In the genomic region with DNA sequence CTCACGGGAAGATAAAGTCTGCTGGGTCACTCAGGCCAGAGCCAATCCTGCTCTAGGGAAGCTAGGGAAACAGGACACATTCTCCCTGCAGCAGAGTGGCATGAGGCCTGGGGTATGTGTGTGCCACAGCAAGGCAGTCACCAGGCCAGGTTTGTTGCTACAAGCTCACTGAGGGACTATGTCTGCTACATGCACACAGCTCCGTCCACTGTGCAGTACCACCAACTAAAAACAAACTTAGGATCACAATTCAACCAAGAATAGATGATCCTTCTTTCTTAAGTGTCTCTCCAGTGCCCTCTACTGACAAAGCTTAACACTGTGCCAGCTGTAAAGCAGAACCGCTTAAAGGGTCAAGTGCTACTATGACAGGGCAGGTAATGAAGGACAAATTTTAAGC, we compare ENCODE assay signal across 9 cellular contexts.
DNase-seq lines count a peak whose midpoint lies in the region; ATAC-seq and TF ChIP-seq lines count a peak whose summit lies in the region.
"Had no signal": no experiment of that assay in that cellular context is flagged by ENCODE, and none has a peak within 500 bp of the region (broad histone marks: within the 10 kb centered on the region; RNA-seq: fewer than 3 reads in every experiment).

No MANE protein-coding gene starts in this region.

- WGBS in iPS DF 6.9 (ENCODE audit: insufficient coverage, insufficient read length) = no CpG with 5 or more reads among the region's 3 CpGs

- H3K9me3 Mint-ChIP-seq in activated T-cell treated with anti-CD3 and anti-CD28 coated beads, Interleukin-2, amount 50 U/mL, for 72 hours = no peaks in the 10 kb centered on the region

- H3K27me3 ChIP-seq in iPS DF 6.9 (ENCODE audit: control insufficient read depth, insufficient read depth, low read length) = no peaks in the 10 kb centered on the region

- ATAC-seq in HG02759 (IDR thresholded peaks at IDR 0.05; ENCODE audit: unreplicated experiment) = peak; percentile 84
- ATAC-seq in activated T-cell treated with anti-CD3 and anti-CD28 coated beads, Interleukin-2, amount 50 U/mL, for 72 hours (replicated peaks in 1 of 2) = peak; percentile 71 to 79

- POLR2A ChIA-PET in HEK293T (lab: Yijun Ruan, JAX) = no interaction called here

- H3K36me3 Mint-ChIP-seq in activated T-cell treated with anti-CD3 and anti-CD28 coated beads, Interleukin-2, amount 50 U/mL, for 72 hours (ENCODE audit: insufficient read depth in 2 of 2) = no peaks in the 10 kb centered on the region

- H3K27ac Mint-ChIP-seq in activated T-cell treated with anti-CD3 and anti-CD28 coated beads, Interleukin-2, amount 50 U/mL, for 72 hours = no peak overlapping the region

- no peaks in the 10 kb centered on the region for H3K4me1 Mint-ChIP-seq in activated T-cell treated with anti-CD3 and anti-CD28 coated beads, Interleukin-2, amount 50 U/mL, for 72 hours (ENCODE audit: low read depth)

- no peak overlapping the region for H3K4me3 ChIP-seq in iPS DF 6.9 (ENCODE audit: low read length)

- no peaks in the 10 kb centered on the region for H3K9me3 ChIP-seq in iPS DF 6.9 (ENCODE audit: control insufficient read depth, insufficient read depth, low read length)

- H3K4me3 Mint-ChIP-seq in activated T-cell treated with anti-CD3 and anti-CD28 coated beads, Interleukin-2, amount 50 U/mL, for 72 hours = no peak overlapping the region

- CTCF ChIA-PET in HEK293T (lab: Yijun Ruan, JAX) = interaction anchor here (0.6 kb wide), 2 partner anchors 159 to 189 kb away, joined by 3 read pairs; no protein-coding TSS in a partner anchor

- DNase-seq in activated CD8-positive, alpha-beta memory T cell treated with anti-CD3 and anti-CD28 coated beads for 24 hours = peak; percentile 57
- no peak for DNase-seq in activated CD8-positive, alpha-beta memory T cell treated with anti-CD3 and anti-CD28 coated beads, Interleukin-2, amount 50 U/mL, for 48 hours
- DNase-seq in NCI-H460 (ENCODE audit: extremely low read depth, low read depth) (peak; percentile 8), iPS DF 6.9 (ENCODE audit: low read depth, low spot score) (peak; percentile 29), NCI-H1048 (lab: John Stamatoyannopoulos, UW) (no peak), HEK293T (ENCODE audit: extremely low spot score) (no peak)
- DNase-seq in activated T-cell treated with anti-CD3 and anti-CD28 coated beads, Interleukin-2, amount 50 U/mL, for 72 hours = peak; percentile 19 to 25

- no peak overlapping the region for H3K27ac ChIP-seq in iPS DF 6.9 (ENCODE audit: low read length)
- H3K27ac ChIP-seq: epithelial cell of prostate had no signal

- no peaks in the 10 kb centered on the region for H3K27me3 Mint-ChIP-seq in activated T-cell treated with anti-CD3 and anti-CD28 coated beads, Interleukin-2, amount 50 U/mL, for 72 hours (ENCODE audit: low read depth)

- no peaks in the 10 kb centered on the region for H3K36me3 ChIP-seq in iPS DF 6.9 (ENCODE audit: control insufficient read depth, insufficient read depth, low read length)

- no peaks in the 10 kb centered on the region; the same call in 1 of the 2 replicates for H3K4me1 ChIP-seq in iPS DF 6.9 (ENCODE audit: control insufficient read depth, insufficient read depth, low read length)

TF ChIP-seq in HEK293T, 16 proteins besides CTCF, POLR2A, EP300 and RAD21:
- TF ChIP-seq HDGF (IDR thresholded peaks at IDR 0.05; ENCODE audit: borderline replicate concordance) = no peak

Comparison
In these comparisons a context has a peak if more than half of its experiments do, and no peak if none do; other contexts are left out.
1. DNase-seq: peak in activated CD8-positive, alpha-beta memory T cell treated with anti-CD3 and anti-CD28 coated beads for 24 hours (single experiment), NCI-H460 (single experiment), activated T-cell treated with anti-CD3 and anti-CD28 coated beads, Interleukin-2, amount 50 U/mL, for 72 hours (2 of 2) and iPS DF 6.9 (single experiment); none in activated CD8-positive, alpha-beta memory T cell treated with anti-CD3 and anti-CD28 coated beads, Interleukin-2, amount 50 U/mL, for 48 hours (single experiment), NCI-H1048 (single experiment) and HEK293T (single experiment).